Comparison of ENCODE assay signal across 8 cellular contexts in genomic region chr19:2385053-2385721, GRCh38. TPM values are rescaled to one million over a fixed set of nuclear protein-coding genes. Genes with fewer than 3 reads are reported as not detected.
DNase-seq lines count a peak whose midpoint lies in the region; ATAC-seq and TF ChIP-seq lines count a peak whose summit lies in the region.

No MANE protein-coding gene starts in this region.

- in situ Hi-C loops in GM13977 (cut with MboI; ENCODE audit: low pct_unique_long_range_greater_than_20kb, low sequenced_read_pairs, unreplicated experiment) = no loop called here

- no peak for TF ChIP-seq POLR2A in right lobe of liver (IDR thresholded peaks at IDR 0.05)

- H3K36me3 Mint-ChIP-seq in stimulated activated memory B cell treated with anti-CD40 and anti-IgM and Interleukin-4, amounts not matched to agents 10 μg/mL and 1 μg/mL and 100 μg/mL, for 72 hours = no peaks in the 10 kb centered on the region

- intact Hi-C loops in right lobe of liver (cut with DNase I) = loop anchor here in 1 of 2 donors (10.0 kb wide), 1 partner anchor 50 kb away; no protein-coding TSS in a partner anchor
- intact Hi-C loops in ascending aorta (cut with DNase I) = no loop called here

- H3K9me3 ChIP-seq in right lobe of liver (no peaks in the 10 kb centered on the region), ascending aorta (peaks cover 0 to 4% of the 10 kb centered on the region in 2 donors)

- ATAC-seq in right lobe of liver = peak; percentile 56 to 90 (median 82)
- no peak for ATAC-seq in stimulated activated memory B cell treated with anti-CD40 and anti-IgM and Interleukin-4, amounts not matched to agents 10 μg/mL and 1 μg/mL and 100 μg/mL, for 72 hours

- no peaks in the 10 kb centered on the region for H3K9me3 Mint-ChIP-seq in stimulated activated memory B cell treated with anti-CD40 and anti-IgM and Interleukin-4, amounts not matched to agents 10 μg/mL and 1 μg/mL and 100 μg/mL, for 72 hours

- no peaks in the 10 kb centered on the region for H3K27me3 Mint-ChIP-seq in stimulated activated memory B cell treated with anti-CD40 and anti-IgM and Interleukin-4, amounts not matched to agents 10 μg/mL and 1 μg/mL and 100 μg/mL, for 72 hours

- H3K4me3 ChIP-seq in right lobe of liver (no peak overlapping the region), ascending aorta (no peak overlapping the region)

- no peak overlapping the region for H3K4me3 Mint-ChIP-seq in stimulated activated memory B cell treated with anti-CD40 and anti-IgM and Interleukin-4, amounts not matched to agents 10 μg/mL and 1 μg/mL and 100 μg/mL, for 72 hours

- H3K4me1 ChIP-seq in right lobe of liver (no peaks in the 10 kb centered on the region), ascending aorta (no peaks in the 10 kb centered on the region)

- peak; percentile 65 for DNase-seq in GM13977 (ENCODE audit: low spot score)
- DNase-seq in NCI-H2081 (lab: John Stamatoyannopoulos, UW) = peak; percentile 61 to 74
- DNase-seq in astrocyte of the hippocampus (ENCODE audit: low read depth, low spot score) = peak; percentile 61
- no peak for DNase-seq in right lobe of liver
- no peak for DNase-seq in foreskin melanocyte
- DNase-seq in ascending aorta (ENCODE audit: low spot score in 2 of 2) = no peak
- no peak for DNase-seq in activated naive CD4-positive, alpha-beta T cell (lab: John Stamatoyannopoulos, UW)

- H3K27me3 ChIP-seq in right lobe of liver = no peaks in the 10 kb centered on the region
- H3K27me3 ChIP-seq in ascending aorta = no peaks in the 10 kb centered on the region

- 42% methylated on average over 12 of the region's 37 CpGs for WGBS in right lobe of liver (ENCODE audit: insufficient coverage, low coverage, low lambda C conversion rate, missing lambda C conversion rate)

- H3K27ac ChIP-seq in right lobe of liver = no peak overlapping the region
- no peak overlapping the region for H3K27ac ChIP-seq in ascending aorta

- H3K36me3 ChIP-seq in right lobe of liver (no peaks in the 10 kb centered on the region), ascending aorta (no peaks in the 10 kb centered on the region)

- peaks cover 14% of the 10 kb centered on the region for H3K4me1 Mint-ChIP-seq in stimulated activated memory B cell treated with anti-CD40 and anti-IgM and Interleukin-4, amounts not matched to agents 10 μg/mL and 1 μg/mL and 100 μg/mL, for 72 hours

- H3K27ac Mint-ChIP-seq in stimulated activated memory B cell treated with anti-CD40 and anti-IgM and Interleukin-4, amounts not matched to agents 10 μg/mL and 1 μg/mL and 100 μg/mL, for 72 hours = no peak overlapping the region

- no peak for TF ChIP-seq CTCF in GM13977 (IDR thresholded peaks at IDR 0.05; ENCODE audit: extremely low read depth, insufficient read depth, missing control alignments)
- TF ChIP-seq CTCF in right lobe of liver (IDR thresholded peaks at IDR 0.05) = no peak
- no peak for TF ChIP-seq CTCF in ascending aorta (IDR thresholded peaks at IDR 0.05)

RNA-seq across cellular contexts. Expression of gene TMPRSS9, which starts 25.1 kb away (rescaled TPM):
- total RNA-seq in right lobe of liver (1 to 10 TPM in 3 of 6 experiments, under 1 TPM in 3; 0.12 to 6.7 (median 2.9) TPM), ascending aorta (not detected)

RNA-seq across cellular contexts. Expression of gene TIMM13, which starts 42.2 kb away (rescaled TPM):
- total RNA-seq in right lobe of liver (10 to 100 TPM; 35.5 to 59.8 (median 51.1) TPM), ascending aorta (55.0 TPM)

RNA-seq across cellular contexts. Expression of gene SPPL2B, which starts 56.7 kb away (rescaled TPM):
- total RNA-seq in right lobe of liver (10 to 100 TPM; 11.8 to 39.8 (median 26.5) TPM), ascending aorta (95.7 TPM)

RNA-seq across cellular contexts. Expression of gene LSM7, which starts 56.8 kb away (rescaled TPM):
- total RNA-seq in right lobe of liver (10 to 100 TPM; 22.4 to 64.2 (median 28.2) TPM), ascending aorta (31.4 TPM)

Comparison
In these comparisons a context has a peak if more than half of its experiments do, and no peak if none do; other contexts are left out.
1. DNase-seq: peak in GM13977 (single experiment), NCI-H2081 (2 of 2) and astrocyte of the hippocampus (single experiment); none in right lobe of liver (0 of 3), foreskin melanocyte (single experiment), ascending aorta (0 of 2) and activated naive CD4-positive, alpha-beta T cell (0 of 4).